1 cellular context compared by ENCODE assay signal in genomic region chr5:19880859-19881436, GRCh38.
TF ChIP-seq lines count a peak whose summit lies in the region.

No MANE protein-coding gene starts in this region.

TF ChIP-seq in HepG2, 621 proteins besides CTCF, POLR2A, EP300 and RAD21 (continued from another document and continues in another):
- TF ChIP-seq AHDC1 (CRISPR knock-in tag; IDR thresholded peaks at IDR 0.05; ENCODE audit: borderline replicate concordance) (peak; percentile 80; the same call in 1 of the 2 replicates), POLR2AphosphoS5 (IDR thresholded peaks at IDR 0.05; ENCODE audit: low read depth, low read length) (no peak), AFF4 (CRISPR knock-in tag; IDR thresholded peaks at IDR 0.05) (no peak), EHMT2 (IDR thresholded peaks at IDR 0.05; ENCODE audit: borderline replicate concordance, low read depth, low read length) (no peak), MTERF4 (CRISPR knock-in tag; IDR thresholded peaks at IDR 0.05) (no peak), SRY (CRISPR knock-in tag; IDR thresholded peaks at IDR 0.05) (no peak), ETS1 (CRISPR knock-in tag; IDR thresholded peaks at IDR 0.05) (no peak), ZNF407 (CRISPR knock-in tag; IDR thresholded peaks at IDR 0.05; ENCODE audit: not compliant biosample characterization) (no peak), ZNF775 (CRISPR knock-in tag; IDR thresholded peaks at IDR 0.05; ENCODE audit: borderline replicate concordance) (no peak), FOXA3 (CRISPR knock-in tag; IDR thresholded peaks at IDR 0.05) (peak; percentile 98), NCOA2 (CRISPR knock-in tag; IDR thresholded peaks at IDR 0.05) (peak; percentile 77), REL (CRISPR knock-in tag; conservative IDR thresholded peaks at IDR 0.05) (no peak), JUND (CRISPR knock-in tag; IDR thresholded peaks at IDR 0.05) (no peak), AHR (CRISPR knock-in tag; IDR thresholded peaks at IDR 0.05) (no peak), MTF1 (CRISPR knock-in tag; IDR thresholded peaks at IDR 0.05) (no peak), NFAT5 (CRISPR knock-in tag; IDR thresholded peaks at IDR 0.05) (no peak), KDM5A (IDR thresholded peaks at IDR 0.05; ENCODE audit: borderline replicate concordance, low read length) (no peak), RBM39 (IDR thresholded peaks at IDR 0.05; ENCODE audit: low read depth, low read length, poor library complexity, severe bottlenecking) (no peak), ZXDC (CRISPR knock-in tag; IDR thresholded peaks at IDR 0.05) (no peak), ZC3H4 (CRISPR knock-in tag; IDR thresholded peaks at IDR 0.05; ENCODE audit: borderline replicate concordance) (no peak), SOX6 (IDR thresholded peaks at IDR 0.05) (no peak), SOX6 (CRISPR knock-in tag; IDR thresholded peaks at IDR 0.05) (peak; percentile 89)
